In the genomic region with DNA sequence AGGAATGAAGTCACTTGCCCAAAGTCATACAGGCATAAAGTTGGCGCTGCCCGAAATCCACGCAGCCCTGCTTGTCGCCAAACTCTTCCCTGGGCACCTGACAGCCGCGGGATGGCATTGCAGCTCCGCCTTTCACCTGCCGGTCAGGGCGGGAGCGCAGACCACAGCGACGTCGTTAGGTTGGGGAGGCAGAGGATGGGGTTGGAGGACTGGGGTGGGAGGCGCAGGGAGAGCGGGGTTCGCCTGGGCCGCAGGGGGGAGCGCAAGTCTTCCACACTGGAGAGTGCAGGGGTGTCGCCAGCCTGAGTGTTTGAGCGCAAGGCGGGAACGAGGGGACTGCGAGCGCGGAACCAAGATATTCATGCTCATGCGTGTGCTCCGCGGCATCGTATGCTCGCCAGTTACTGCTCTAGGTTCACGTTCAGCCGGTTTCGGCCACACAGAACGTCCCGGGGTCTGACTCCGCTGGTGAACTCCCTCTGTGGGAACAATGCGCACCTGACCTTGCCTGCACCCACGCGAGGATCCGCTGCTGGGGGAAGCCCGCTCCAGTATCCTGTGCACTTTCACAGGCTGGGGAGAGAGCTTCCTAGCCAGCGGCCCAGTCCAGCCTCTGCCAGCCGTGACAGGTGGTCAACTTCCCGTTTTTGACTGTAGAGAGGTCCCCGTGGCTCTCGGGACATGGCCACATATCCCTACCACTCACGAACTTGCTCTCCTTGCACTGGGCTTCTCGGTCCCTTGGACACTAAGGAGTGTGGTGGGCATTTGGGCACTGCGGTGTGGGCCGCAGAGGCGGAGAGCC, we compare ENCODE assay signal across 9 cellular contexts. TPM values are rescaled to one million over a fixed set of nuclear protein-coding genes. Genes with fewer than 3 reads are reported as not detected.
A peak's percentile ranks its signal among the peaks of the same experiment; 100 is the strongest.
DNase-seq lines count a peak whose midpoint lies in the region; ATAC-seq, FAIRE-seq and TF ChIP-seq lines count a peak whose summit lies in the region.
"Had no signal": no experiment of that assay in that cellular context is flagged by ENCODE, and none has a peak within 500 bp of the region (broad histone marks: within the 10 kb centered on the region; RNA-seq: fewer than 3 reads in every experiment).

No MANE protein-coding gene starts in this region.

- H3K9ac ChIP-seq in astrocyte (ENCODE audit: low read length): no peak overlapping the region

- H3K27ac Mint-ChIP-seq in astrocyte (ENCODE audit: unreplicated experiment): peak overlapping the region; percentile 47

- H3K4me1 Mint-ChIP-seq in astrocyte (ENCODE audit: low read depth, unreplicated experiment): no peaks in the 10 kb centered on the region

- H3K27ac ChIP-seq in astrocyte (ENCODE audit: low read depth, low read length): no peak overlapping the region
- H3K27ac ChIP-seq in small intestine (ENCODE audit: low read depth in 1 of 2, low read length in 1 of 2): no peak overlapping the region

- H4K20me1 ChIP-seq in astrocyte (ENCODE audit: insufficient read depth, low read length): no peaks in the 10 kb centered on the region

- H3K4me3 ChIP-seq in GM12875 (ENCODE audit: low read depth, low read length) (peak overlapping the region; percentile 45), NB4 (ENCODE audit: low read depth, low read length) (no peak overlapping the region), astrocyte (ENCODE audit: insufficient read depth, low read depth, low read length) (peak overlapping the region; percentile 33), small intestine (ENCODE audit: low read depth in 1 of 2, low read length in 2 of 2) (peak overlapping the region in 1 of 2 donors; percentile 17)

- H3K4me1 ChIP-seq in astrocyte (ENCODE audit: insufficient read depth, low read length) (peaks cover 12% of the 10 kb centered on the region), small intestine (ENCODE audit: control insufficient read depth in 2 of 2, insufficient read depth in 1 of 2, low read depth in 1 of 2, low read length in 1 of 2) (no peaks in the 10 kb centered on the region)

- intact Hi-C loops in left colon (cut with DNase I, micrococcal nuclease): loop anchor here (5.0 to 10.0 kb wide), 3 partner anchors 398 to 508 kb away; no protein-coding TSS in a partner anchor

- FAIRE-seq in astrocyte (lab: Jason Lieb, UNC): no peak
- FAIRE-seq in small intestine (lab: Jason Lieb, UNC): no peak
- FAIRE-seq in D721Med (lab: Jason Lieb, UNC): no peak
- FAIRE-seq: TTC549 had no signal

- H3K4me3 Mint-ChIP-seq in astrocyte (ENCODE audit: unreplicated experiment): peak overlapping the region; percentile 71

- H3K9me3 ChIP-seq in astrocyte (ENCODE audit: insufficient read depth, low read depth, low read length): no peaks in the 10 kb centered on the region
- H3K9me3 ChIP-seq in small intestine (ENCODE audit: control insufficient read depth, low read depth): no peaks in the 10 kb centered on the region

- TF ChIP-seq CTCF in GM12875 (IDR thresholded peaks at IDR 0.05; ENCODE audit: borderline replicate concordance, insufficient read depth, low read depth, low read length): 0 out of 2 replicates have a peak, but pooled peaks have one; percentile 7
- TF ChIP-seq CTCF in NB4 (IDR thresholded peaks at IDR 0.05; ENCODE audit: low read depth, low read length): no peak
- no peak for TF ChIP-seq CTCF in astrocyte (IDR thresholded peaks at IDR 0.05; ENCODE audit: insufficient read depth, low read depth, low read length)
- no peak for TF ChIP-seq CTCF in D721Med (IDR thresholded peaks at IDR 0.05; ENCODE audit: insufficient read depth, missing control alignments)

- H3K27me3 Mint-ChIP-seq in astrocyte (ENCODE audit: low read depth, unreplicated experiment): peaks cover 75% of the 10 kb centered on the region

- no peaks in the 10 kb centered on the region for H3K36me3 ChIP-seq in astrocyte (ENCODE audit: insufficient read depth, low read length)
- H3K36me3 ChIP-seq in small intestine (ENCODE audit: control insufficient read depth in 2 of 2, insufficient read depth in 2 of 2, low read length in 2 of 2): no peaks in the 10 kb centered on the region

- peaks cover 2% of the 10 kb centered on the region for H3K9me3 Mint-ChIP-seq in astrocyte (ENCODE audit: unreplicated experiment)

- H3K4me2 ChIP-seq in astrocyte (ENCODE audit: low read length): peak overlapping the region; percentile 90

- peak overlapping the region; percentile 52 for H2AFZ ChIP-seq in astrocyte (ENCODE audit: low read depth, low read length)

- WGBS in small intestine, 3 donors: 9 to 15% (median 13%) methylated on average over 51 of the region's 51 CpGs

- H3K79me2 ChIP-seq in astrocyte (ENCODE audit: insufficient read depth, low read length): no peaks in the 10 kb centered on the region

- TF ChIP-seq POLR2A in NB4 (IDR thresholded peaks at IDR 0.05; ENCODE audit: extremely low read depth, insufficient read length): no peak

- H3K27me3 ChIP-seq in astrocyte (ENCODE audit: insufficient read depth, low read length): peaks cover 60% of the 10 kb centered on the region
- H3K27me3 ChIP-seq in small intestine (ENCODE audit: control insufficient read depth in 2 of 2, insufficient read depth in 2 of 2, low read length in 2 of 2): peaks cover 13 to 23% of the 10 kb centered on the region in 2 donors

- no peaks in the 10 kb centered on the region for H3K36me3 Mint-ChIP-seq in astrocyte (ENCODE audit: low read depth, unreplicated experiment)

- ATAC-seq in left colon: peak; percentile 22

- DNase-seq in NB4 (ENCODE audit: low read depth): peak; percentile 62
- DNase-seq in astrocyte (ENCODE audit: low read depth): no peak
- DNase-seq in left colon: peak in 1 of 2 donors; percentile 21
- DNase-seq in stimulated activated CD8-positive, alpha-beta memory T cell treated with anti-CD3 and anti-CD28 coated beads, Interleukin-4, amount 100 ng/mL, for 48 hours: peak; percentile 51
- no peak for DNase-seq in small intestine
- no peak for DNase-seq in D721Med (ENCODE audit: insufficient read length, low spot score)
- no peak for DNase-seq in SK-N-DZ (ENCODE audit: low spot score)

RNA-seq across cellular contexts. Expression of a gene that starts 0.8 kb away (rescaled TPM):
- total RNA-seq in astrocyte: 0.66 and 0.84 TPM in 2 replicates
- total RNA-seq in left colon: not detected
- under 1 TPM in 1 of 3 donors, not detected in 2; 0.13 TPM for polyA plus RNA-seq in small intestine
- polyA plus RNA-seq in SK-N-DZ (2014; cell fraction: cytosol; rRNA removed): 0.80 and 2.4 TPM in 2 replicates
- 3.3 and 3.8 TPM in 2 replicates for polyA plus RNA-seq in SK-N-DZ (2014; cell fraction: nucleus; rRNA removed)

RNA-seq across cellular contexts. Expression of a gene that starts 34.5 kb away (rescaled TPM):
- 20.5 and 24.0 TPM in 2 replicates for total RNA-seq in astrocyte
- total RNA-seq in left colon: 10 to 100 TPM; 33.5 to 35.5 TPM
- polyA plus RNA-seq in small intestine: 10 to 100 TPM in 1 of 3 donors, 1 to 10 TPM in 2; 8.3 to 14.5 (median 9.2) TPM
- 14.8 and 16.8 TPM in 2 replicates for polyA plus RNA-seq in SK-N-DZ (2014; cell fraction: cytosol; rRNA removed)
- polyA plus RNA-seq in SK-N-DZ (2014; cell fraction: nucleus; rRNA removed): 25.9 and 35.6 TPM in 2 replicates

Comparison
In these comparisons a context has a peak if more than half of its experiments do, and no peak if none do; other contexts are left out.
1. DNase-seq: peak in NB4 (single experiment) and stimulated activated CD8-positive, alpha-beta memory T cell treated with anti-CD3 and anti-CD28 coated beads, Interleukin-4, amount 100 ng/mL, for 48 hours (single experiment); none in astrocyte (single experiment), small intestine (single experiment), D721Med (single experiment) and SK-N-DZ (single experiment).